In the genomic region with DNA sequence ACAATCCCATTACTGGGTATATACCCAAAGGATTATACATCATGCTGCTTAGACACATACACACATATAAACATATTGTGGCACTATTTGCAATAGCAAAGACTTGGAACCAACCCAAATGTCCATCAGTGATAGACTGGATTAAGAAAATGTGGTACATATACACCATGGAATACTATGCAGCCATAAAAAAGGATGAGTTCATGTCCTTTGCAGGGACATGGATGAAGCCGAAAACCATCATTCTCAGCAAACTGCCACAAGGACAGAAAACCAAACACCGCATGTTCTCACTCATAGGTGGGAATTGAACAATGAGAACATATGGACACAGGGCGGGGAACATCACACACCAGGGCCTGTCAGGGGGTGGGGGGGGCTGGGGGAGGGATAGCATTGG, we compare ENCODE assay signal across 3 cellular contexts.
DNase-seq lines count a peak whose midpoint lies in the region; ATAC-seq, FAIRE-seq and TF ChIP-seq lines count a peak whose summit lies in the region.
"Not testable (repeated sequence)": the region's sequence is repeated elsewhere in the genome, so short reads cannot be mapped to it uniquely, and the experiment has no call there.

No MANE protein-coding gene starts in this region.

- H3K9ac ChIP-seq in K562 (ENCODE audit: insufficient read depth in 1 of 2, low read depth in 2 of 2, low read length in 2 of 2), result not testable (repeated sequence)

- DNase-seq in K562 (ENCODE audit: extremely low read depth in 1 of 4, low spot score in 3 of 4), result not testable (repeated sequence)

- FAIRE-seq in K562 (lab: Jason Lieb, UNC), result not testable (repeated sequence)

- H3K4me2 ChIP-seq in K562 (ENCODE audit: insufficient read depth, low read length), result not testable (repeated sequence)

- H3K27me3 ChIP-seq in K562 (ENCODE audit: control insufficient read depth in 2 of 2, insufficient read depth in 2 of 2, low read length in 2 of 2), result not testable (repeated sequence)

- CTCF ChIA-PET in HEK293 (lab: Yijun Ruan, JAX); K562 (lab: Yijun Ruan, JAX; ENCODE audit: low intra/inter-chr PET ratio): not testable (repeated sequence)

- in situ Hi-C loops in K562 (cut with MboI), result not testable (repeated sequence)

- WGBS in K562 (ENCODE audit: insufficient coverage, low coverage, missing lambda C conversion rate), result 83% methylated on average over 2 of the region's 3 CpGs

- H3K36me3 ChIP-seq in HEK293 (ENCODE audit: control insufficient read depth in 2 of 2, insufficient read depth in 1 of 2, low read length in 2 of 2); K562 (ENCODE audit: control insufficient read depth, insufficient read depth, low read length): not testable (repeated sequence)

- H3K9me3 ChIP-seq in HEK293 (ENCODE audit: control insufficient read depth, insufficient read depth, low read depth, low read length); K562 (replicated peaks; ENCODE audit: control insufficient read depth, insufficient read depth, low read depth, low read length): not testable (repeated sequence)

- not testable (repeated sequence) for TF ChIP-seq EP300 in K562 (IDR thresholded peaks at IDR 0.05; ENCODE audit: low read length)

- not testable (repeated sequence) for H3K27ac ChIP-seq in HEK293 (ENCODE audit: extremely low read depth, low read depth, low read length); K562 (ENCODE audit: extremely low read depth, low read depth, low read length)

- not testable (repeated sequence) for H3K79me2 ChIP-seq in K562 (ENCODE audit: control insufficient read depth, insufficient read depth, low read length)

- not testable (repeated sequence) for TF ChIP-seq RAD21 in K562 (CRISPR knock-in tag; conservative IDR thresholded peaks at IDR 0.05 in 1 of 2, IDR thresholded peaks at IDR 0.05 in 1 of 2)

- not testable (repeated sequence) for H3K9me1 ChIP-seq in K562 (ENCODE audit: control insufficient read depth, insufficient read depth, low read length)

- TF ChIP-seq POLR2A in K562 (conservative IDR thresholded peaks at IDR 0.05), result not testable (repeated sequence)

- POLR2A ChIA-PET in HEK293 (lab: Yijun Ruan, JAX); K562 (lab: Yijun Ruan, JAX): not testable (repeated sequence)

- not testable (repeated sequence) for ATAC-seq in SK-N-SH treated with all-trans-retinoic acid at 6 μM for 48 hours, K562

- H3K4me1 ChIP-seq in HEK293 (ENCODE audit: control insufficient read depth, insufficient read depth, low read length), result not testable (repeated sequence)
- H3K4me1 ChIP-seq in K562 (replicated peaks in 1 of 2; ENCODE audit: control insufficient read depth in 2 of 2, insufficient read depth in 2 of 2, low read length in 2 of 2), result peaks cover 6 to 17% of the 10 kb centered on the region in 2 experiments; a peak in 4 of 5 replicates

- H4K20me1 ChIP-seq in K562 (replicated peaks; ENCODE audit: control insufficient read depth, insufficient read depth, low read length), result not testable (repeated sequence)

- not testable (repeated sequence) for TF ChIP-seq CTCF in HEK293 (tag by site-specific recombination; IDR thresholded peaks at IDR 0.05); K562 (IDR thresholded peaks at IDR 0.05 in 2 of 3, conservative IDR thresholded peaks at IDR 0.05 in 1 of 3; ENCODE audit: insufficient read depth in 2 of 3, low read depth in 1 of 3, low read length in 3 of 3)

- BruUV-seq in K562 (replicated peaks; lab: Mats Ljungman, UMichigan), result not testable (repeated sequence)

- H3K4me3 ChIP-seq in HEK293 (ENCODE audit: low read depth, low read length); K562: not testable (repeated sequence)

- not testable (repeated sequence) for H2AFZ ChIP-seq in K562 (ENCODE audit: low read depth, low read length)

- intact Hi-C loops in K562 (cut with micrococcal nuclease), result not testable (repeated sequence)

TF ChIP-seq in HEK293, 187 proteins besides CTCF, POLR2A, EP300 and RAD21:
- TF ChIP-seq ZNF146 (tag by site-specific recombination; IDR thresholded peaks at IDR 0.05), result peak; percentile 79

TF ChIP-seq in SK-N-SH treated with all-trans-retinoic acid at 6 μM for 48 hours, 23 proteins besides CTCF, POLR2A, EP300 and RAD21:
- TF ChIP-seq ZNF8 (CRISPR knock-in tag; IDR thresholded peaks at IDR 0.05), result peak; percentile 64; the same call in 1 of the 2 replicates

TF ChIP-seq in K562, 482 proteins besides CTCF, POLR2A, EP300 and RAD21:
- TF ChIP-seq BCOR (IDR thresholded peaks at IDR 0.05) (0 out of 2 replicates have a peak, but pooled peaks have one; percentile 37), ZNF146 (CRISPR knock-in tag; IDR thresholded peaks at IDR 0.05; ENCODE audit: unreplicated experiment) (peak; percentile 86), KDM1A (IDR thresholded peaks at IDR 0.05) (peak in 1 of 2 experiments; percentile 43; a peak in 1 of 4 replicates)
